2 cellular contexts compared by ENCODE assay signal in the genomic region with DNA sequence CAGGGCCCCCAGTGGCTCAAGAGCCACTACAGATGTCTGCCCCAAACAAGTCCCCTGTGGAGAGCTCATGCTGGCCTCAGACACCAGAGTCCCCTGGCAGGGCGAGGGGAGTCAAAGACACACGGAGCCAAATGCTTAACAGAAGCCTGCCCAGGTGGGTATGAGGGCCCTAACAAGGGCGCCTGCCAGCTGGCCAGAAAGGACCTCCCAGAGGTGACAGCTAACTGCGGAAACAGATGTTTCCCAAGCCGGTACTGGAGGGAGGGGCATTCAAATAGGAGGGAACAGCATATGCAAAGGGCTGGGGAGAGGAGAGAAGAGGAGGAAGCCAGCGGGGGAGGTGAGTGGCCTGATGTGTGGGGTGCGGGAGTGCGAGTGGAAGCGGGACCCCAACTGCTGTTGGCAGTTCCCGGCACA.
TF ChIP-seq lines count a peak whose summit lies in the region.

No MANE protein-coding gene starts in this region.

TF ChIP-seq in HepG2, 621 proteins besides CTCF, POLR2A, EP300 and RAD21:
- no peak for TF ChIP-seq BCL6 (CRISPR knock-in tag; IDR thresholded peaks at IDR 0.05)
- TF ChIP-seq, protein P1, sequence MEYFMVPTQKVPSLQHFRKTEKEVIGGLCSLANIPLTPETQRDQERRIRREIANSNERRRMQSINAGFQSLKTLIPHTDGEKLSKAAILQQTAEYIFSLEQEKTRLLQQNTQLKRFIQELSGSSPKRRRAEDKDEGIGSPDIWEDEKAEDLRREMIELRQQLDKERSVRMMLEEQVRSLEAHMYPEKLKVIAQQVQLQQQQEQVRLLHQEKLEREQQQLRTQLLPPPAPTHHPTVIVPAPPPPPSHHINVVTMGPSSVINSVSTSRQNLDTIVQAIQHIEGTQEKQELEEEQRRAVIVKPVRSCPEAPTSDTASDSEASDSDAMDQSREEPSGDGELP (IDR thresholded peaks at IDR 0.05; ENCODE audit: borderline replicate concordance, low read depth): peak; percentile 76; the same call in 1 of the 2 replicates
- 0 out of 2 replicates have a peak, but pooled peaks have one; percentile 22 for TF ChIP-seq TGIF2 (CRISPR knock-in tag; IDR thresholded peaks at IDR 0.05)
- peak; percentile 65; the same call in 1 of the 2 replicates for TF ChIP-seq SAP130 (CRISPR knock-in tag; IDR thresholded peaks at IDR 0.05; ENCODE audit: low read depth)
- TF ChIP-seq SIN3A (IDR thresholded peaks at IDR 0.05; ENCODE audit: borderline replicate concordance, low read depth, low read length): peak; percentile 49; the same call in 1 of the 2 replicates

TF ChIP-seq in HEK293T, 16 proteins besides CTCF, POLR2A, EP300 and RAD21:
- TF ChIP-seq TARDBP (IDR thresholded peaks at IDR 0.05): no peak
- TF ChIP-seq FOXA1 (IDR thresholded peaks at IDR 0.05): no peak
- no peak for TF ChIP-seq L3MBTL2 (conservative IDR thresholded peaks at IDR 0.05)
- TF ChIP-seq, protein P2, sequence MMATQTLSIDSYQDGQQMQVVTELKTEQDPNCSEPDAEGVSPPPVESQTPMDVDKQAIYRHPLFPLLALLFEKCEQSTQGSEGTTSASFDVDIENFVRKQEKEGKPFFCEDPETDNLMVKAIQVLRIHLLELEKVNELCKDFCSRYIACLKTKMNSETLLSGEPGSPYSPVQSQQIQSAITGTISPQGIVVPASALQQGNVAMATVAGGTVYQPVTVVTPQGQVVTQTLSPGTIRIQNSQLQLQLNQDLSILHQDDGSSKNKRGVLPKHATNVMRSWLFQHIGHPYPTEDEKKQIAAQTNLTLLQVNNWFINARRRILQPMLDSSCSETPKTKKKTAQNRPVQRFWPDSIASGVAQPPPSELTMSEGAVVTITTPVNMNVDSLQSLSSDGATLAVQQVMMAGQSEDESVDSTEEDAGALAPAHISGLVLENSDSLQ (IDR thresholded peaks at IDR 0.05): no peak
- TF ChIP-seq ELF4 (IDR thresholded peaks at IDR 0.05): no peak
- TF ChIP-seq BHLHE40 (IDR thresholded peaks at IDR 0.05; ENCODE audit: borderline replicate concordance): no peak
